In genomic region chr3:142574665-142575064, GRCh38 we compare ENCODE assay signal across 18 cellular contexts. TPM values are rescaled to one million over a fixed set of nuclear protein-coding genes. Genes with fewer than 3 reads are reported as not detected.
DNase-seq lines count a peak whose midpoint lies in the region; ATAC-seq and TF ChIP-seq lines count a peak whose summit lies in the region.
"Had no signal": no experiment of that assay in that cellular context is flagged by ENCODE, and none has a peak within 500 bp of the region (broad histone marks: within the 10 kb centered on the region; RNA-seq: fewer than 3 reads in every experiment).

No MANE protein-coding gene starts in this region.

- H3K4me3 ChIP-seq in NB4 (ENCODE audit: low read depth, low read length) (no peak overlapping the region), neutrophil (ENCODE audit: low read depth in 1 of 2, low read length in 1 of 2) (no peak overlapping the region)
- H3K4me3 ChIP-seq: stomach had no signal

- CTCF ChIA-PET in activated naive CD4-positive, alpha-beta T cell treated with anti-CD3 and anti-CD28 coated beads for 36 hours (lab: Charles Lee), result interaction anchor here (0.6 kb wide), 1 partner anchor 12 kb away, joined by 4 read pairs; no protein-coding TSS in a partner anchor
- CTCF ChIA-PET in activated CD8-positive, alpha-beta T cell treated with anti-CD3 and anti-CD28 coated beads for 36 hours (lab: Charles Lee), result no interaction called here
- CTCF ChIA-PET in GM10248 (lab: Yijun Ruan, JAX), result no interaction called here

- H3K27me3 ChIP-seq in neutrophil, result no peaks in the 10 kb centered on the region
- H3K27me3 ChIP-seq: stomach had no signal

- H3K4me1 ChIP-seq in neutrophil (ENCODE audit: control insufficient read depth in 1 of 2, insufficient read depth in 1 of 2, low read depth in 1 of 2, low read length in 1 of 2), result peaks cover 20 to 23% of the 10 kb centered on the region in 2 experiments

- H3K4me3 Mint-ChIP-seq in activated naive CD4-positive, alpha-beta T cell treated with anti-CD3 and anti-CD28 coated beads for 36 hours, result no peak overlapping the region
- no peak overlapping the region for H3K4me3 Mint-ChIP-seq in activated CD8-positive, alpha-beta T cell treated with anti-CD3 and anti-CD28 coated beads for 36 hours
- H3K4me3 Mint-ChIP-seq in type B pancreatic cell, result no peak overlapping the region

- peak overlapping the region; percentile 32 for H3K27ac Mint-ChIP-seq in activated naive CD4-positive, alpha-beta T cell treated with anti-CD3 and anti-CD28 coated beads for 36 hours
- H3K27ac Mint-ChIP-seq in activated CD8-positive, alpha-beta T cell treated with anti-CD3 and anti-CD28 coated beads for 36 hours, result peak overlapping the region; percentile 56
- H3K27ac Mint-ChIP-seq in type B pancreatic cell, result no peak overlapping the region

- no peak for DNase-seq in activated naive CD4-positive, alpha-beta T cell treated with anti-CD3 and anti-CD28 coated beads for 36 hours
- DNase-seq in activated naive CD4-positive, alpha-beta T cell treated with Interleukin-2 at 50 U/mL for 16 hours, result no peak
- DNase-seq in NB4 (ENCODE audit: low read depth), result peak; percentile 36
- DNase-seq in activated CD8-positive, alpha-beta T cell treated with anti-CD3 and anti-CD28 coated beads for 36 hours, result no peak
- DNase-seq in GM10248 (ENCODE audit: extremely low spot score), result no peak
- no peak for DNase-seq in type B pancreatic cell (ENCODE audit: extremely low spot score, unreplicated experiment)
- DNase-seq: activated CD8-positive, alpha-beta memory T cell treated with anti-CD3 and anti-CD28 coated beads, Interleukin-2, amount 50 U/mL, for 4 hours; central memory CD4-positive, alpha-beta T cell; effector memory CD4-positive, alpha-beta T cell; left cardiac atrium; NCI-H446 treated with DMSO at 0.1 percent for 48 hours; posterior cingulate gyrus; stomach had no signal

- intact Hi-C loops in activated naive CD4-positive, alpha-beta T cell treated with anti-CD3 and anti-CD28 coated beads for 36 hours (cut with micrococcal nuclease), result loop anchor here (5.0 to 10.0 kb wide), 4 partner anchors 347 to 1340 kb away; partner anchors contain the start of genes GK5, PXYLP1 and RNF7
- intact Hi-C loops in activated CD8-positive, alpha-beta T cell treated with anti-CD3 and anti-CD28 coated beads for 36 hours (cut with micrococcal nuclease), result loop anchor here (5.0 to 10.0 kb wide), 2 partner anchors 150 to 428 kb away; partner anchors contain the start of genes TRPC1 and U2SURP

- H3K27me3 Mint-ChIP-seq in activated naive CD4-positive, alpha-beta T cell treated with anti-CD3 and anti-CD28 coated beads for 36 hours (ENCODE audit: low read depth), result no peaks in the 10 kb centered on the region
- no peaks in the 10 kb centered on the region for H3K27me3 Mint-ChIP-seq in activated CD8-positive, alpha-beta T cell treated with anti-CD3 and anti-CD28 coated beads for 36 hours
- no peaks in the 10 kb centered on the region for H3K27me3 Mint-ChIP-seq in type B pancreatic cell

- TF ChIP-seq CTCF in NB4 (IDR thresholded peaks at IDR 0.05; ENCODE audit: low read depth, low read length) (no peak), neutrophil (IDR thresholded peaks at IDR 0.05) (no peak), GM10248 (IDR thresholded peaks at IDR 0.05; ENCODE audit: control extremely low read depth, extremely low read depth, low read depth, missing control alignments) (no peak), type B pancreatic cell (conservative IDR thresholded peaks at IDR 0.05) (no peak)
- TF ChIP-seq CTCF in activated CD8-positive, alpha-beta T cell treated with anti-CD3 and anti-CD28 coated beads for 36 hours (IDR thresholded peaks at IDR 0.05), result no peak

- H3K36me3 ChIP-seq in neutrophil, result no peaks in the 10 kb centered on the region

- H3K27ac ChIP-seq in neutrophil, result peak overlapping the region; percentile 61
- H3K27ac ChIP-seq: stomach had no signal

- H3K4me1 Mint-ChIP-seq in activated naive CD4-positive, alpha-beta T cell treated with anti-CD3 and anti-CD28 coated beads for 36 hours (ENCODE audit: low read depth), result peaks cover 42% of the 10 kb centered on the region
- H3K4me1 Mint-ChIP-seq in activated CD8-positive, alpha-beta T cell treated with anti-CD3 and anti-CD28 coated beads for 36 hours (ENCODE audit: low read depth), result peaks cover 44% of the 10 kb centered on the region
- peaks cover 14% of the 10 kb centered on the region for H3K4me1 Mint-ChIP-seq in type B pancreatic cell (ENCODE audit: unreplicated experiment)

- POLR2A ChIA-PET in activated CD8-positive, alpha-beta T cell treated with anti-CD3 and anti-CD28 coated beads for 36 hours (lab: Charles Lee), result no interaction called here
- POLR2A ChIA-PET in GM10248 (lab: Yijun Ruan, JAX), result interaction anchor here (0.6 kb wide), 1 partner anchor 76 kb away, joined by 3 read pairs; no protein-coding TSS in a partner anchor

- H3K36me3 Mint-ChIP-seq in activated naive CD4-positive, alpha-beta T cell treated with anti-CD3 and anti-CD28 coated beads for 36 hours (ENCODE audit: low read depth), result peaks cover 18% of the 10 kb centered on the region
- peaks cover 29% of the 10 kb centered on the region for H3K36me3 Mint-ChIP-seq in activated CD8-positive, alpha-beta T cell treated with anti-CD3 and anti-CD28 coated beads for 36 hours (ENCODE audit: low read depth)
- peaks cover 11% of the 10 kb centered on the region for H3K36me3 Mint-ChIP-seq in type B pancreatic cell

- ATAC-seq in activated CD8-positive, alpha-beta T cell treated with anti-CD3 and anti-CD28 coated beads for 36 hours, result no peak
- ATAC-seq in HG02884 (IDR thresholded peaks at IDR 0.05; ENCODE audit: unreplicated experiment), result no peak
- ATAC-seq: activated CD4-positive, CD25-positive, alpha-beta regulatory T cell treated with anti-CD3 and anti-CD28 coated beads, Interleukin-2, amount 50 U/mL, for 24 hours; HCT116; HepG2; left cardiac atrium had no signal

- no peaks in the 10 kb centered on the region for H3K9me3 ChIP-seq in neutrophil
- H3K9me3 ChIP-seq: stomach had no signal

- no peak for TF ChIP-seq POLR2A in NB4 (IDR thresholded peaks at IDR 0.05; ENCODE audit: extremely low read depth, insufficient read length)

- no peaks in the 10 kb centered on the region for H3K9me3 Mint-ChIP-seq in activated naive CD4-positive, alpha-beta T cell treated with anti-CD3 and anti-CD28 coated beads for 36 hours
- no peaks in the 10 kb centered on the region for H3K9me3 Mint-ChIP-seq in activated CD8-positive, alpha-beta T cell treated with anti-CD3 and anti-CD28 coated beads for 36 hours
- H3K9me3 Mint-ChIP-seq in type B pancreatic cell, result no peaks in the 10 kb centered on the region

RNA-seq across cellular contexts. Expression of gene ATR, which starts 3.9 kb away (rescaled TPM):
- total RNA-seq in activated naive CD4-positive, alpha-beta T cell treated with anti-CD3 and anti-CD28 coated beads for 36 hours, result 10 to 100 TPM; 42.5 to 43.1 TPM
- total RNA-seq in activated CD8-positive, alpha-beta T cell treated with anti-CD3 and anti-CD28 coated beads for 36 hours, result 10 to 100 TPM; 34.2 to 39.0 TPM
- total RNA-seq in type B pancreatic cell (ENCODE audit: low replicate concordance), result 22.1 and 30.0 TPM in 2 replicates

RNA-seq across cellular contexts. Expression of gene PLS1, which starts 21.5 kb away (rescaled TPM):
- 1 to 10 TPM; 5.3 to 5.4 TPM for total RNA-seq in activated naive CD4-positive, alpha-beta T cell treated with anti-CD3 and anti-CD28 coated beads for 36 hours
- 1 to 10 TPM; 4.7 to 5.6 TPM for total RNA-seq in activated CD8-positive, alpha-beta T cell treated with anti-CD3 and anti-CD28 coated beads for 36 hours
- 14.6 and 23.2 TPM in 2 replicates for total RNA-seq in type B pancreatic cell (ENCODE audit: low replicate concordance)
